ENCODE assay signal across 10 cellular contexts in the genomic region with DNA sequence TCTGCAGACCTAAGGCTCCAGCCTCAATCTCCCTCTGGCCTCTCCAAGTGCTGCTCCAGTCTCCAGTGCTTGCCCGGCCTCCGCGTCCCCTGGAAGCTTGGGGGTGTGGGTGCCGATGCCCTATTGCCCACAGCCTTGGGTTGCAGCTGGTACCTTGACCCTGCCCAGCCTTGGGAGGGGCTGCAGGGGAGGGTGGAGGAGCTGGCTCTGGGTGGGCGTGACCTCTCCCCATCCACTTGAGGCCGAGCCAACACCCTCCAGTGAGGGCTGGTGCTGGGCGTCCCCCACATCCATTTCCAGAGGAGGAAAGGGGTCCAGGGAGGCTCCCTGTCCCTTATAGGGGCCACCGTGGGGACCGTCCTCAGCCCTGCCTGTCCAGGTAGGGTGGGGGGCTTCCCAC. TPM values are rescaled to one million over a fixed set of nuclear protein-coding genes. Genes with fewer than 3 reads are reported as not detected.
"Had no signal": no experiment of that assay in that cellular context is flagged by ENCODE, and none has a peak within 500 bp of the region (broad histone marks: within the 10 kb centered on the region; RNA-seq: fewer than 3 reads in every experiment).

No MANE protein-coding gene starts in this region.

- ATAC-seq: HepG2, K562 had no signal

- H3K4me3 ChIP-seq: K562 had no signal

- H3K9ac ChIP-seq: KMS-11 had no signal

- FAIRE-seq: HepG2, HTR-8/SVneo, K562 had no signal

- DNase-seq: IMR-90, KBM-7, KG1 had no signal

- H3K4me2 ChIP-seq: KMS-11 had no signal

- H3K27ac ChIP-seq: HL-60, KMS-11 had no signal

RNA-seq across cellular contexts. Expression of a gene that starts 24.1 kb away (rescaled TPM):
- total RNA-seq: HepG2, HT-29, IMR-90 had no signal
- polyA plus RNA-seq: HepG2, IgD-negative memory B cell, IMR-90, K562 had no signal
